22 cellular contexts compared by ENCODE assay signal in the genomic region with DNA sequence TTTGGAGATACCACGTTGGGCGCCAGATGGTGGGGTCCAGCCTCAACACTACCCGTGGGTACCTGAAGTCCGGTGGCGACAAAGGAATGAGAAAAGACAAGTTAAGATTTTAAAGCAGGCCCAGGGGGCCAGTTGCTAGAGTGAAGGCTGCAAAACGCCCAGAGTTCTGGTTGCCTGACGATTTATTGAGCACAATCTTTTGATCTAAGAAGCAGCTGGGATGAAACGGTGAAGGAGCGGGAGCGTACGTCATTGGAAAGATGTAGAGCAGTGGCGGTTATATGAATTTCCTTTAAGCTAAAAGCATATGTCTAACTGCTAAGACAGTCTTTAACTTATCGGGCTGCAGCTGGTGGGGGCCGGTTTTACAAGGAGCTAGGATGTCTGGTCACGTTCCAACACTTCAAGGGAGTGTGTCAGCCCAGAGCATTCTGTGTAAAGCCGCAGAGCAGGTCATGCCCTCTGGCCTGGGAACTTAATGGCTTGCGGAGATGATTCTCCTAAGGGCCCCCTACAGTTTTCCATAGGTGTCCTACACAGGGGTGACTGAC. TPM values are rescaled to one million over a fixed set of nuclear protein-coding genes. Genes with fewer than 3 reads are reported as not detected.
"Had no signal": no experiment of that assay in that cellular context is flagged by ENCODE, and none has a peak within 500 bp of the region (broad histone marks: within the 10 kb centered on the region; RNA-seq: fewer than 3 reads in every experiment).

No MANE protein-coding gene starts in this region.

- H3K4me3 Mint-ChIP-seq: naive thymus-derived CD8-positive, alpha-beta T cell; stimulated activated naive CD8-positive, alpha-beta T cell treated with anti-CD3 and anti-CD28 coated beads, Interleukin-15, amount 100 ng/mL, for 72 hours had no signal

- H3K27ac Mint-ChIP-seq: stimulated activated naive B cell treated with anti-CD40 and anti-IgM and Interleukin-4, amounts not matched to agents 10 μg/mL and 1 μg/mL and 100 μg/mL, for 72 hours; stimulated activated naive CD8-positive, alpha-beta T cell treated with anti-CD3 and anti-CD28 coated beads, Interleukin-15, amount 100 ng/mL, for 72 hours had no signal

- H3K9me3 Mint-ChIP-seq: naive thymus-derived CD8-positive, alpha-beta T cell; stimulated activated naive CD8-positive, alpha-beta T cell treated with anti-CD3 and anti-CD28 coated beads, Interleukin-15, amount 100 ng/mL, for 72 hours had no signal

- ATAC-seq: gastrocnemius medialis; heart right ventricle; mucosa of descending colon; naive thymus-derived CD8-positive, alpha-beta T cell; psoas muscle; sciatic nerve; stimulated activated naive B cell treated with anti-CD40 and anti-IgM and Interleukin-4, amounts not matched to agents 10 μg/mL and 1 μg/mL and 100 μg/mL, for 72 hours; stimulated activated naive CD8-positive, alpha-beta T cell treated with anti-CD3 and anti-CD28 coated beads, Interleukin-15, amount 100 ng/mL, for 72 hours had no signal

- DNase-seq: cortex of kidney; dorsolateral prefrontal cortex; effector CD8-positive, alpha-beta T cell; gastrocnemius medialis; heart right ventricle; hypothalamus; kidney glomerular epithelial cell; mucosa of descending colon; naive thymus-derived CD8-positive, alpha-beta T cell; psoas muscle; retina; stimulated activated CD4-positive, alpha-beta T cell treated with anti-CD3 and anti-CD28 coated beads, Interleukin-2, amount 100 ng/mL, for 24 hours; stimulated activated CD4-positive, alpha-beta T cell treated with anti-CD3 and anti-CD28 coated beads, Interleukin-4, amount 100 ng/mL, for 4 hours; stimulated activated naive B cell treated with anti-CD40 and anti-IgM and Interleukin-4, amounts not matched to agents 10 μg/mL and 1 μg/mL and 100 μg/mL, for 72 hours; stimulated activated naive CD8-positive, alpha-beta T cell treated with anti-CD3 and anti-CD28 coated beads, Interleukin-15, amount 100 ng/mL, for 72 hours; testis had no signal

- H3K36me3 Mint-ChIP-seq: naive thymus-derived CD8-positive, alpha-beta T cell had no signal

RNA-seq across cellular contexts. Expression of a gene that starts 38.1 kb away (rescaled TPM):
- total RNA-seq: gastrocnemius medialis; heart right ventricle; mucosa of descending colon; naive thymus-derived CD8-positive, alpha-beta T cell; osteoblast; psoas muscle; sciatic nerve; skeletal muscle tissue; subcutaneous adipose tissue; ureter had no signal

RNA-seq across cellular contexts. Expression of a gene that starts 53.8 kb away (rescaled TPM):
- total RNA-seq: lung microvascular endothelial cell, osteoblast had no signal
